ENCODE assay signal across 18 cellular contexts in genomic region chr14:55317907-55318306, GRCh38. TPM values are rescaled to one million over a fixed set of nuclear protein-coding genes. Genes with fewer than 3 reads are reported as not detected.
DNase-seq lines count a peak whose midpoint lies in the region; ATAC-seq and TF ChIP-seq lines count a peak whose summit lies in the region.
"Had no signal": no experiment of that assay in that cellular context is flagged by ENCODE, and none has a peak within 500 bp of the region (broad histone marks: within the 10 kb centered on the region; RNA-seq: fewer than 3 reads in every experiment).

No MANE protein-coding gene starts in this region.

- H3K4me1 Mint-ChIP-seq in activated naive CD8-positive, alpha-beta T cell (ENCODE audit: low read depth) = peaks cover 9% of the 10 kb centered on the region
- peaks cover 10% of the 10 kb centered on the region for H3K4me1 Mint-ChIP-seq in activated naive CD8-positive, alpha-beta T cell treated with anti-CD3 and anti-CD28 coated beads, Interleukin-2, amount 50 U/mL, for 24 hours
- peaks cover 13% of the 10 kb centered on the region for H3K4me1 Mint-ChIP-seq in nephron
- peaks cover 6% of the 10 kb centered on the region for H3K4me1 Mint-ChIP-seq in type B pancreatic cell (ENCODE audit: unreplicated experiment)

- H3K36me3 Mint-ChIP-seq in activated naive CD8-positive, alpha-beta T cell = peaks cover 23% of the 10 kb centered on the region
- H3K36me3 Mint-ChIP-seq in activated naive CD8-positive, alpha-beta T cell treated with anti-CD3 and anti-CD28 coated beads, Interleukin-2, amount 50 U/mL, for 24 hours (ENCODE audit: low read depth) = peaks cover 45% of the 10 kb centered on the region
- H3K36me3 Mint-ChIP-seq in nephron (ENCODE audit: low read depth) (peaks cover 41% of the 10 kb centered on the region), type B pancreatic cell (peaks cover 28% of the 10 kb centered on the region)

- no peak for ATAC-seq in activated naive CD8-positive, alpha-beta T cell treated with anti-CD3 and anti-CD28 coated beads, Interleukin-2, amount 50 U/mL, for 24 hours

- H3K9me3 Mint-ChIP-seq in activated naive CD8-positive, alpha-beta T cell (ENCODE audit: low read depth) = peaks cover 5% of the 10 kb centered on the region
- H3K9me3 Mint-ChIP-seq in activated naive CD8-positive, alpha-beta T cell treated with anti-CD3 and anti-CD28 coated beads, Interleukin-2, amount 50 U/mL, for 24 hours = peaks cover 22% of the 10 kb centered on the region
- peaks cover 21% of the 10 kb centered on the region for H3K9me3 Mint-ChIP-seq in nephron
- peaks cover 10% of the 10 kb centered on the region for H3K9me3 Mint-ChIP-seq in type B pancreatic cell

- TF ChIP-seq CTCF in nephron (IDR thresholded peaks at IDR 0.05; ENCODE audit: unreplicated experiment in 3 of 3) (no peak), type B pancreatic cell (conservative IDR thresholded peaks at IDR 0.05) (no peak)

- no peak overlapping the region for H3K4me3 Mint-ChIP-seq in activated naive CD8-positive, alpha-beta T cell
- H3K4me3 Mint-ChIP-seq in activated naive CD8-positive, alpha-beta T cell treated with anti-CD3 and anti-CD28 coated beads, Interleukin-2, amount 50 U/mL, for 24 hours = no peak overlapping the region
- H3K4me3 Mint-ChIP-seq in nephron = no peak overlapping the region
- peak overlapping the region; percentile 40 for H3K4me3 Mint-ChIP-seq in type B pancreatic cell

- no peak for DNase-seq in activated naive CD8-positive, alpha-beta T cell treated with anti-CD3 and anti-CD28 coated beads, Interleukin-2, amount 50 U/mL, for 24 hours
- DNase-seq in dedifferentiated amniotic fluid mesenchymal stem cell (ENCODE audit: extremely low spot score) = peak; percentile 3
- no peak for DNase-seq in type B pancreatic cell (ENCODE audit: extremely low spot score, unreplicated experiment)
- no peak for DNase-seq in COLO668 (lab: John Stamatoyannopoulos, UW; ENCODE audit: unreplicated experiment)
- no peak for DNase-seq in A172 (ENCODE audit: low spot score)
- no peak for DNase-seq in NCI-H1092 (lab: John Stamatoyannopoulos, UW)
- DNase-seq: C1 segment of cervical spinal cord, DMS79, NCI-H1105 treated with DMSO at 0.1 percent for 48 hours, NCI-H2029 treated with DMSO at 0.1 percent for 48 hours, NCI-H2171 treated with DMSO at 0.1 percent for 48 hours, NCI-H446, NCI-H526, OCI-M1, SHP77, SW 1271 had no signal

- H3K27ac Mint-ChIP-seq in activated naive CD8-positive, alpha-beta T cell = peak overlapping the region; percentile 19
- H3K27ac Mint-ChIP-seq in activated naive CD8-positive, alpha-beta T cell treated with anti-CD3 and anti-CD28 coated beads, Interleukin-2, amount 50 U/mL, for 24 hours = no peak overlapping the region
- peak overlapping the region; percentile 87 to 91 (median 90) for H3K27ac Mint-ChIP-seq in nephron
- H3K27ac Mint-ChIP-seq in type B pancreatic cell = peak overlapping the region; percentile 52

- H3K27me3 Mint-ChIP-seq in activated naive CD8-positive, alpha-beta T cell = no peaks in the 10 kb centered on the region
- no peaks in the 10 kb centered on the region for H3K27me3 Mint-ChIP-seq in activated naive CD8-positive, alpha-beta T cell treated with anti-CD3 and anti-CD28 coated beads, Interleukin-2, amount 50 U/mL, for 24 hours
- H3K27me3 Mint-ChIP-seq in nephron (ENCODE audit: low read depth) (no peaks in the 10 kb centered on the region), type B pancreatic cell (no peaks in the 10 kb centered on the region)

RNA-seq across cellular contexts. Expression of gene FBXO34, which starts 46.7 kb away (rescaled TPM):
- total RNA-seq in type B pancreatic cell (ENCODE audit: low replicate concordance) = 25.2 and 37.2 TPM in 2 replicates
- total RNA-seq in A172 (2014; rRNA removed; shearing (Covaris generic)) = 13.5 and 16.7 TPM in 2 replicates
